ENCODE assay signal across 18 cellular contexts in genomic region chr10:120195984-120196712, GRCh38.
"Had no signal": no experiment of that assay in that cellular context is flagged by ENCODE, and none has a peak within 500 bp of the region (broad histone marks: within the 10 kb centered on the region; RNA-seq: fewer than 3 reads in every experiment).

No MANE protein-coding gene starts in this region.

- DNase-seq: cerebellar nuclear complex; effector memory CD8-positive, alpha-beta T cell; glutamatergic neuron; immature natural killer cell; left ventricle myocardium inferior; lower lobe of right lung; midbrain; nephron progenitor cell; psoas muscle; retina; right lobe of liver; stimulated activated CD4-positive, alpha-beta T cell treated with anti-CD3 and anti-CD28 coated beads, Interleukin-4, amount 100 ng/mL, for 1 hour; stimulated activated CD8-positive, alpha-beta memory T cell treated with anti-CD3 and anti-CD28 coated beads, Interleukin-4, amount 100 ng/mL, for 48 hours; stimulated activated naive B cell treated with anti-CD40 and anti-IgM and Interleukin-4, amounts not matched to agents 10 μg/mL and 1 μg/mL and 100 μg/mL, for 72 hours had no signal

- ATAC-seq: effector memory CD8-positive, alpha-beta T cell; gastroesophageal sphincter; psoas muscle; stimulated activated naive B cell treated with anti-CD40 and anti-IgM and Interleukin-4, amounts not matched to agents 10 μg/mL and 1 μg/mL and 100 μg/mL, for 72 hours had no signal

- H3K9me3 ChIP-seq: esophagus muscularis mucosa, left ventricle myocardium inferior, lower lobe of right lung, neutrophil, psoas muscle, right lobe of liver had no signal

- H3K4me1 ChIP-seq: esophagus muscularis mucosa, gastroesophageal sphincter, left ventricle myocardium inferior, lower lobe of right lung, psoas muscle, right lobe of liver had no signal

- H3K36me3 ChIP-seq: esophagus muscularis mucosa, gastroesophageal sphincter, left ventricle myocardium inferior, lower lobe of right lung, neutrophil, right lobe of liver had no signal

- H3K27ac ChIP-seq: epithelial cell of prostate, esophagus muscularis mucosa, gastroesophageal sphincter, left ventricle myocardium inferior, lower lobe of right lung, neutrophil, psoas muscle, right lobe of liver had no signal

- H3K4me3 ChIP-seq: esophagus muscularis mucosa, gastroesophageal sphincter, left ventricle myocardium inferior, lower lobe of right lung, psoas muscle, right lobe of liver had no signal

- H3K27me3 ChIP-seq: esophagus muscularis mucosa, gastroesophageal sphincter, neutrophil, right lobe of liver had no signal
